In genomic region chr5:170896779-170897178, GRCh38 we compare ENCODE assay signal across 10 cellular contexts. TPM values are rescaled to one million over a fixed set of nuclear protein-coding genes. Genes with fewer than 3 reads are reported as not detected.
DNase-seq lines count a peak whose midpoint lies in the region; ATAC-seq and TF ChIP-seq lines count a peak whose summit lies in the region.
"Had no signal": no experiment of that assay in that cellular context is flagged by ENCODE, and none has a peak within 500 bp of the region (broad histone marks: within the 10 kb centered on the region; RNA-seq: fewer than 3 reads in every experiment).

No MANE protein-coding gene starts in this region.

- no peaks in the 10 kb centered on the region for H4K20me1 ChIP-seq in Loucy (ENCODE audit: insufficient read depth, low read length, poor library complexity, severe bottlenecking)
- no peaks in the 10 kb centered on the region for H4K20me1 ChIP-seq in neural progenitor cell (ENCODE audit: low read depth)

- no peak overlapping the region for H3K27ac ChIP-seq in endodermal cell (ENCODE audit: low read depth, low read length)
- no peak overlapping the region for H3K27ac ChIP-seq in neural progenitor cell

- H2AFZ ChIP-seq in Loucy (ENCODE audit: low read length) (no peak overlapping the region), neural progenitor cell (replicated peaks) (no peak overlapping the region)

- no peak overlapping the region for H3K4me3 ChIP-seq in Loucy (ENCODE audit: low read length, poor library complexity, severe bottlenecking)
- H3K4me3 ChIP-seq in endodermal cell (ENCODE audit: low read length), result no peak overlapping the region
- H3K4me3 ChIP-seq in neural progenitor cell, result no peak overlapping the region

- H3K36me3 ChIP-seq in Loucy (ENCODE audit: insufficient read depth, low read length), result no peaks in the 10 kb centered on the region
- H3K36me3 ChIP-seq in endodermal cell (ENCODE audit: control insufficient read depth, insufficient read depth, low read length), result peaks cover 13% of the 10 kb centered on the region
- H3K36me3 ChIP-seq in neural progenitor cell, result peaks cover 3% of the 10 kb centered on the region

- no peak overlapping the region for H3K4me3 Mint-ChIP-seq in endodermal cell
- no peak overlapping the region for H3K4me3 Mint-ChIP-seq in neural progenitor cell
- H3K4me3 Mint-ChIP-seq: memory B cell had no signal

- H3K27me3 ChIP-seq in Loucy (ENCODE audit: insufficient read depth, low read length, poor library complexity, severe bottlenecking) (no peaks in the 10 kb centered on the region), endodermal cell (ENCODE audit: control insufficient read depth, insufficient read depth, low read length, poor library complexity, severe bottlenecking) (no peaks in the 10 kb centered on the region), neural progenitor cell (no peaks in the 10 kb centered on the region)

- no peaks in the 10 kb centered on the region for H3F3A ChIP-seq in Loucy (ENCODE audit: low read depth)
- H3F3A ChIP-seq in neural progenitor cell (ENCODE audit: low read depth), result no peaks in the 10 kb centered on the region

- H3K27me3 Mint-ChIP-seq in endodermal cell (ENCODE audit: insufficient read depth) (peaks cover 2% of the 10 kb centered on the region), neural progenitor cell (ENCODE audit: insufficient read depth, low read depth) (no peaks in the 10 kb centered on the region)
- H3K27me3 Mint-ChIP-seq: memory B cell had no signal

- H3K4me2 ChIP-seq in Loucy (ENCODE audit: low read depth, low read length, poor library complexity, severe bottlenecking) (no peak overlapping the region), neural progenitor cell (no peak overlapping the region)

- H3K79me2 ChIP-seq in Loucy (ENCODE audit: insufficient read depth, low read length) (no peaks in the 10 kb centered on the region), neural progenitor cell (ENCODE audit: low read depth) (no peaks in the 10 kb centered on the region)

- H3K4me1 ChIP-seq in Loucy (ENCODE audit: insufficient read depth, low read length, poor library complexity, severe bottlenecking) (no peaks in the 10 kb centered on the region), endodermal cell (ENCODE audit: control insufficient read depth, insufficient read depth, low read length) (no peaks in the 10 kb centered on the region), neural progenitor cell (no peaks in the 10 kb centered on the region)

- no peak overlapping the region for H3K9ac ChIP-seq in Loucy (ENCODE audit: low read depth, low read length, poor library complexity, severe bottlenecking)
- no peak overlapping the region for H3K9ac ChIP-seq in endodermal cell (ENCODE audit: extremely low read depth, low read length, poor library complexity, severe bottlenecking)
- no peak overlapping the region for H3K9ac ChIP-seq in neural progenitor cell

- H3K9me3 Mint-ChIP-seq in endodermal cell (peaks cover 34% of the 10 kb centered on the region), neural progenitor cell (peaks cover 24% of the 10 kb centered on the region)

- H3K9me2 ChIP-seq in Loucy (replicated peaks; ENCODE audit: low read depth, low read length), result no peaks in the 10 kb centered on the region

- no peak overlapping the region for H3K27ac Mint-ChIP-seq in endodermal cell
- H3K27ac Mint-ChIP-seq in neural progenitor cell, result no peak overlapping the region
- H3K27ac Mint-ChIP-seq: memory B cell had no signal

- H3K9me3 ChIP-seq in Loucy (ENCODE audit: insufficient read depth, low read depth, low read length) (no peaks in the 10 kb centered on the region), endodermal cell (ENCODE audit: control insufficient read depth, low read length) (peaks cover 22% of the 10 kb centered on the region), neural progenitor cell (ENCODE audit: low read depth) (no peaks in the 10 kb centered on the region)

- no peak for ATAC-seq in GM18502 (IDR thresholded peaks at IDR 0.05; ENCODE audit: poor library complexity, unreplicated experiment)
- no peak for ATAC-seq in omental fat pad (ENCODE audit: low FRiP score)

- H3K36me3 Mint-ChIP-seq in endodermal cell (ENCODE audit: low read depth), result peaks cover 46% of the 10 kb centered on the region
- peaks cover 33% of the 10 kb centered on the region for H3K36me3 Mint-ChIP-seq in neural progenitor cell
- H3K36me3 Mint-ChIP-seq: memory B cell had no signal

- WGBS in endodermal cell (ENCODE audit: insufficient coverage in 1 of 2, insufficient read length in 1 of 2), 2 experiments, result 53 to 79% methylated on average over 7 to 9 of the region's 9 CpGs

- no peaks in the 10 kb centered on the region for H3K4me1 Mint-ChIP-seq in endodermal cell
- H3K4me1 Mint-ChIP-seq in neural progenitor cell, result peaks cover 4% of the 10 kb centered on the region
- H3K4me1 Mint-ChIP-seq: memory B cell had no signal

- peak; percentile 55 for DNase-seq in ELR (ENCODE audit: low read depth)
- DNase-seq in endodermal cell, result peak; percentile 92
- peak; percentile 78 for DNase-seq in neural progenitor cell (ENCODE audit: low spot score)
- no peak for DNase-seq in omental fat pad (ENCODE audit: low spot score)
- no peak for DNase-seq in 8988T
- no peak for DNase-seq in NCI-H2196 (lab: John Stamatoyannopoulos, UW; ENCODE audit: unreplicated experiment)
- DNase-seq: activated CD4-positive, alpha-beta T cell treated with anti-CD3 and anti-CD28 coated beads for 4 hours had no signal

- TF ChIP-seq CTCF in Loucy (conservative IDR thresholded peaks at IDR 0.05; ENCODE audit: low read length), result peak; percentile 20; the same call in 1 of the 2 replicates
- TF ChIP-seq CTCF in endodermal cell (conservative IDR thresholded peaks at IDR 0.05), result peak; percentile 89
- TF ChIP-seq CTCF in neural progenitor cell (IDR thresholded peaks at IDR 0.05), result peak; percentile 74
- TF ChIP-seq CTCF in omental fat pad (IDR thresholded peaks at IDR 0.05), result no peak

RNA-seq across cellular contexts. Expression of gene RANBP17, which starts 35.0 kb away (rescaled TPM):
- total RNA-seq in endodermal cell, result 10 to 100 TPM; 26.6 to 28.0 TPM
- polyA plus RNA-seq in endodermal cell (2013, experiment 1 of 2), result 10.4 TPM
- 13.1 TPM for polyA plus RNA-seq in endodermal cell (2013, experiment 2 of 2)
- total RNA-seq in neural progenitor cell (ENCODE audit: low replicate concordance), result 38.7 and 49.7 TPM in 2 replicates
- total RNA-seq in omental fat pad, result 10 to 100 TPM in 1 of 4 donors, 1 to 10 TPM in 2, under 1 TPM in 1; 0.93 to 10.7 (median 3.8) TPM

Comparison
In these comparisons a context has a peak if more than half of its experiments do, and no peak if none do; other contexts are left out.
1. DNase-seq: peak in ELR (single experiment), endodermal cell (single experiment) and neural progenitor cell (single experiment); none in omental fat pad (single experiment), 8988T (single experiment) and NCI-H2196 (single experiment).
2. CTCF ChIP-seq: peak in Loucy (single experiment), endodermal cell (single experiment) and neural progenitor cell (single experiment); none in omental fat pad (0 of 3).